ENCODE assay signal across 1 cellular context in genomic region chr17:63446218-63446980, GRCh38.
TF ChIP-seq lines count a peak whose summit lies in the region.

TSS of gene CYB561 (minus strand) at chr17:63446306. CDS start at chr17:63437547, 8,759 bp downstream.

TF ChIP-seq in SK-N-SH, 30 proteins besides CTCF, POLR2A, EP300 and RAD21:
- 0 out of 2 replicates have a peak, but pooled peaks have one; percentile 14 for TF ChIP-seq REST (IDR thresholded peaks at IDR 0.05; ENCODE audit: low read depth, low read length)
- TF ChIP-seq MXI1 (IDR thresholded peaks at IDR 0.05; ENCODE audit: low read depth, low read length): peak; percentile 75
- TF ChIP-seq ZBTB33 (IDR thresholded peaks at IDR 0.05; ENCODE audit: borderline replicate concordance, low read depth): no peak
- no peak for TF ChIP-seq NFIC (IDR thresholded peaks at IDR 0.05; ENCODE audit: borderline replicate concordance)
- TF ChIP-seq FOXM1 (IDR thresholded peaks at IDR 0.05; ENCODE audit: low read depth): no peak
- TF ChIP-seq PBX3 (IDR thresholded peaks at IDR 0.05): no peak
- no peak for TF ChIP-seq CHD2 (IDR thresholded peaks at IDR 0.05; ENCODE audit: low read length, partially characterized antibody)
- no peak for TF ChIP-seq RXRA (IDR thresholded peaks at IDR 0.05; ENCODE audit: borderline replicate concordance, low read depth)
- no peak for TF ChIP-seq GATA2 (CRISPR knock-in tag; IDR thresholded peaks at IDR 0.05)
- TF ChIP-seq FOSL2 (IDR thresholded peaks at IDR 0.05; ENCODE audit: borderline replicate concordance, low read depth): no peak
- no peak for TF ChIP-seq TEAD4 (IDR thresholded peaks at IDR 0.05; ENCODE audit: borderline replicate concordance, insufficient read depth)
- no peak for TF ChIP-seq RFX5 (IDR thresholded peaks at IDR 0.05; ENCODE audit: low read length)
- no peak for TF ChIP-seq MEF2A (IDR thresholded peaks at IDR 0.05; ENCODE audit: borderline replicate concordance, low read depth)
- no peak for TF ChIP-seq NRF1 (IDR thresholded peaks at IDR 0.05; ENCODE audit: low read depth, low read length)
- no peak for TF ChIP-seq USF1 (IDR thresholded peaks at IDR 0.05; ENCODE audit: borderline replicate concordance, low read depth)
- no peak for TF ChIP-seq JUND (IDR thresholded peaks at IDR 0.05)
- peak; percentile 90 for TF ChIP-seq MAX (IDR thresholded peaks at IDR 0.05; ENCODE audit: low read depth)
- no peak for TF ChIP-seq IRF3 (IDR thresholded peaks at IDR 0.05; ENCODE audit: low read depth, low read length)
- TF ChIP-seq TCF12 (IDR thresholded peaks at IDR 0.05): no peak
- no peak for TF ChIP-seq USF2 (IDR thresholded peaks at IDR 0.05; ENCODE audit: borderline replicate concordance, low read depth, low read length)
- TF ChIP-seq SIN3A (IDR thresholded peaks at IDR 0.05; ENCODE audit: borderline replicate concordance, low read depth, low read length): no peak; the same call in 1 of the 2 replicates
- TF ChIP-seq SMC3 (IDR thresholded peaks at IDR 0.05; ENCODE audit: low read depth, low read length): no peak
- TF ChIP-seq GABPA (IDR thresholded peaks at IDR 0.05; ENCODE audit: low read depth): peak; percentile 67
- TF ChIP-seq POLR2AphosphoS5 (IDR thresholded peaks at IDR 0.05; ENCODE audit: low read depth, low read length): no peak
- TF ChIP-seq ELF1 (IDR thresholded peaks at IDR 0.05): no peak
- TF ChIP-seq EZH2phosphoT487 (IDR thresholded peaks at IDR 0.05; ENCODE audit: borderline replicate concordance, low read depth): no peak
- no peak for TF ChIP-seq RCOR1 (IDR thresholded peaks at IDR 0.05; ENCODE audit: low read length)
- TF ChIP-seq FOXJ3 (CRISPR knock-in tag; IDR thresholded peaks at IDR 0.05): no peak
- TF ChIP-seq TAF1 (IDR thresholded peaks at IDR 0.05; ENCODE audit: borderline replicate concordance, low read depth, low read length): no peak
